ENCODE assay signal across 8 cellular contexts in the genomic region with DNA sequence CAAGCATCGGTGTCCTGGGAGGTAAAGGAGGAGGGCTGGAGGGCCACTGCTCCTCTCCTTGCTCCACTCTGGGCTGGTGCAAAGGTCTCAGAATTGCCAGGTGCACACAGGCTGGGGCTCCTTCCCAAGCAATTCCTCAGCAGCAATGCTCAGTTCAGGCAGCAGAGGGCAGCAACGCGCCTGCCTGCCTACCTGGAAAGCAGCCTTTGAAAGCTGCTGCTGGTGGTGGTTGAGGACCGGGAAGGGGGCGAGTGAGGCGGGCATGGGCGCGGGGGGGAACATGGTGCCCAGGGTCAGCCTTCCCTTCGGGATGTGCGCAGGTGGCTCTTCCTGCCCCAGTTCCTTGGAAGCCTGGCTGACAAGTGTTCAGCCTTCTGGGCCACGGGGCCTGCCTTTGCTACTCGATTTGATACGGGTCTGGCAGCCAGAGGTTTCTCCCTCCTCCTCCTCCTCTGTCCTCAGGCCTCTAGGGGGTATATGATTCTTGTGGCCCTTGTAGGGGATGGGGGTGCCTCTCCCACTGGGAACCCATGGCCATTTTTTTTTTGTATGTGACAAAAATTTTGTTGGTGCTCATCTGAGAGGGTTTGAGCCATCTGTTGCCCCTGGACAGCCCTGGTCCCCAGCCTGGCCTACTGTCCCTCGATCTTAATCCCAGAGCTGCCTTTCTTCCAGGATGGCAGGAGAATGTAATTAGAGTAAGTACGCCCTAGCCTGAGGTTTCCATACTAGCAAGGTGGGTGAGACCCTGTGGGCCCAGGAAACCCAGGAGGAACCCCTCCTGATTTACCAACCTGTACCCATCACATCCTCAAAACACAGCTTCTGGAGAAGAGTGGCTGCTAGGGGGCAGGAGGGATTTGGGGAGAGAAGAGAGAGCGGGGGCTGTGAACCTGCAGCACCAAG. TPM values are rescaled to one million over a fixed set of nuclear protein-coding genes. Genes with fewer than 3 reads are reported as not detected.
DNase-seq lines count a peak whose midpoint lies in the region; ATAC-seq and TF ChIP-seq lines count a peak whose summit lies in the region.

No MANE protein-coding gene starts in this region.

- peak; percentile 51 for ATAC-seq in GM18861 (IDR thresholded peaks at IDR 0.05; ENCODE audit: unreplicated experiment)

- peaks cover 39 to 55% (median 50%) of the 10 kb centered on the region in 4 donors for H3K4me1 ChIP-seq in stomach

- peak overlapping the region; percentile 39 to 74 (median 53) for H3K27ac ChIP-seq in stomach

- H3K36me3 Mint-ChIP-seq in activated T-helper 2 cell treated with anti-CD3 and anti-CD28 coated beads, Interferon-gamma antibody, Interleukin-2, Interleukin-4, amounts not matched to agents 10 μg/mL and 5 μg/mL and 100 μg/mL, durations not matched to agents 14 hours and 24 hours and 36 hours (ENCODE audit: low read depth) = peaks cover 23% of the 10 kb centered on the region
- H3K36me3 Mint-ChIP-seq in neural crest cell (ENCODE audit: low read depth) = no peaks in the 10 kb centered on the region

- TF ChIP-seq POLR2A in stomach (IDR thresholded peaks at IDR 0.05) = no peak

- H3K27ac Mint-ChIP-seq in activated T-helper 2 cell treated with anti-CD3 and anti-CD28 coated beads, Interferon-gamma antibody, Interleukin-2, Interleukin-4, amounts not matched to agents 10 μg/mL and 5 μg/mL and 100 μg/mL, durations not matched to agents 14 hours and 24 hours and 36 hours = peak overlapping the region; percentile 40
- H3K27ac Mint-ChIP-seq in neural crest cell (ENCODE audit: unreplicated experiment) = no peak overlapping the region

- H3K9me3 Mint-ChIP-seq in activated T-helper 2 cell treated with anti-CD3 and anti-CD28 coated beads, Interferon-gamma antibody, Interleukin-2, Interleukin-4, amounts not matched to agents 10 μg/mL and 5 μg/mL and 100 μg/mL, durations not matched to agents 14 hours and 24 hours and 36 hours = no peaks in the 10 kb centered on the region
- H3K9me3 Mint-ChIP-seq in neural crest cell = no peaks in the 10 kb centered on the region

- no peaks in the 10 kb centered on the region for H3K9me3 ChIP-seq in stomach

- no peaks in the 10 kb centered on the region for H3K27me3 ChIP-seq in stomach

- intact Hi-C loops in activated T-helper 2 cell treated with anti-CD3 and anti-CD28 coated beads, Interferon-gamma antibody, Interleukin-2, Interleukin-4, amounts not matched to agents 10 μg/mL and 5 μg/mL and 100 μg/mL, durations not matched to agents 14 hours and 24 hours and 36 hours (cut with micrococcal nuclease) = loop anchor here (2.0 to 5.0 kb wide), 2 partner anchors 105 to 407 kb away; partner anchors contain the start of gene VEGFA
- intact Hi-C loops in stomach (cut with DNase I; ENCODE audit: low total_unique reads) = loop anchor here (5.0 to 10.0 kb wide), 2 partner anchors 97 to 410 kb away; no protein-coding TSS in a partner anchor

- TF ChIP-seq EP300 in stomach (IDR thresholded peaks at IDR 0.05) = no peak

- TF ChIP-seq CTCF in LNCaP clone FGC (IDR thresholded peaks at IDR 0.05; ENCODE audit: control insufficient read depth, extremely low read depth, insufficient read depth) (peak; percentile 95), fibroblast of the aortic adventitia (IDR thresholded peaks at IDR 0.05; ENCODE audit: insufficient read depth, low read length) (peak; percentile 93), neural crest cell (conservative IDR thresholded peaks at IDR 0.05) (peak; percentile 93), stomach (IDR thresholded peaks at IDR 0.05) (peak in 6 of 7 experiments; percentile 25 to 99 (median 96))

- DNase-seq in A172 (ENCODE audit: low spot score) = peak; percentile 68
- no peak for DNase-seq in LNCaP clone FGC (ENCODE audit: low read depth)
- DNase-seq in RKO (ENCODE audit: low spot score) = peak; percentile 51
- peak; percentile 71 for DNase-seq in activated T-helper 2 cell treated with anti-CD3 and anti-CD28 coated beads, Interferon-gamma antibody, Interleukin-2, Interleukin-4, amounts not matched to agents 10 μg/mL and 5 μg/mL and 100 μg/mL, durations not matched to agents 14 hours and 24 hours and 36 hours (ENCODE audit: low spot score)
- peak; percentile 64 for DNase-seq in fibroblast of the aortic adventitia (ENCODE audit: low read depth)
- peak; percentile 95 for DNase-seq in neural crest cell (ENCODE audit: low read depth, low spot score)
- peak; percentile 92 for DNase-seq in stomach

- 10 to 20% (median 13%) methylated on average over 8 to 16 of the region's 16 CpGs for WGBS in stomach, 5 donors

- no peaks in the 10 kb centered on the region for H3K27me3 Mint-ChIP-seq in activated T-helper 2 cell treated with anti-CD3 and anti-CD28 coated beads, Interferon-gamma antibody, Interleukin-2, Interleukin-4, amounts not matched to agents 10 μg/mL and 5 μg/mL and 100 μg/mL, durations not matched to agents 14 hours and 24 hours and 36 hours (ENCODE audit: low read depth)
- peaks cover 15% of the 10 kb centered on the region for H3K27me3 Mint-ChIP-seq in neural crest cell (ENCODE audit: low read depth)

- peaks cover 35% of the 10 kb centered on the region for H3K4me1 Mint-ChIP-seq in activated T-helper 2 cell treated with anti-CD3 and anti-CD28 coated beads, Interferon-gamma antibody, Interleukin-2, Interleukin-4, amounts not matched to agents 10 μg/mL and 5 μg/mL and 100 μg/mL, durations not matched to agents 14 hours and 24 hours and 36 hours (ENCODE audit: low read depth)
- peaks cover 19% of the 10 kb centered on the region for H3K4me1 Mint-ChIP-seq in neural crest cell

- H3K4me3 ChIP-seq in LNCaP clone FGC (ENCODE audit: low read depth, low read length) = no peak overlapping the region; the same call in 1 of the 2 replicates
- no peak overlapping the region for H3K4me3 ChIP-seq in fibroblast of the aortic adventitia (ENCODE audit: low read depth, low read length)
- H3K4me3 ChIP-seq in stomach = no peak overlapping the region

- no peak overlapping the region for H3K4me3 Mint-ChIP-seq in activated T-helper 2 cell treated with anti-CD3 and anti-CD28 coated beads, Interferon-gamma antibody, Interleukin-2, Interleukin-4, amounts not matched to agents 10 μg/mL and 5 μg/mL and 100 μg/mL, durations not matched to agents 14 hours and 24 hours and 36 hours (ENCODE audit: low read depth)
- peak overlapping the region; percentile 75 for H3K4me3 Mint-ChIP-seq in neural crest cell

- peaks cover 13 to 24% (median 23%) of the 10 kb centered on the region in 4 donors for H3K36me3 ChIP-seq in stomach

RNA-seq across cellular contexts. Expression of gene MRPS18A, which starts 20.1 kb away (rescaled TPM):
- 84.5 and 93.4 TPM in 2 replicates for total RNA-seq in A172 (2014; rRNA removed; shearing (Covaris generic))
- 44.8 and 45.1 TPM in 2 replicates for total RNA-seq in activated T-helper 2 cell treated with anti-CD3 and anti-CD28 coated beads, Interferon-gamma antibody, Interleukin-2, Interleukin-4, amounts not matched to agents 10 μg/mL and 5 μg/mL and 100 μg/mL, durations not matched to agents 14 hours and 24 hours and 36 hours
- total RNA-seq in fibroblast of the aortic adventitia (ENCODE audit: low replicate concordance) = 22.6 and 32.4 TPM in 2 replicates
- 49.5 and 50.6 TPM in 2 replicates for total RNA-seq in neural crest cell
- 10 to 100 TPM in 2 of 5 donors, 1 to 10 TPM in 3; 1.7 to 40.2 (median 5.3) TPM for total RNA-seq in stomach
- 100 to 1,000 TPM in 1 of 3 donors, 10 to 100 TPM in 2; 61.2 to 111 (median 66.4) TPM for polyA plus RNA-seq in stomach

RNA-seq across cellular contexts. Expression of gene RSPH9, which starts 22.7 kb away (rescaled TPM):
- total RNA-seq in A172 (2014; rRNA removed; shearing (Covaris generic)) = not detected in 2 replicates
- total RNA-seq in activated T-helper 2 cell treated with anti-CD3 and anti-CD28 coated beads, Interferon-gamma antibody, Interleukin-2, Interleukin-4, amounts not matched to agents 10 μg/mL and 5 μg/mL and 100 μg/mL, durations not matched to agents 14 hours and 24 hours and 36 hours = not detected in 2 replicates
- total RNA-seq in fibroblast of the aortic adventitia (ENCODE audit: low replicate concordance) = 0.18 and 0.57 TPM in 2 replicates
- 0.57 and 0.63 TPM in 2 replicates for total RNA-seq in neural crest cell
- under 1 TPM in 1 of 5 donors, not detected in 4; 0.18 TPM for total RNA-seq in stomach
- polyA plus RNA-seq in stomach = under 1 TPM; 0.28 to 0.92 (median 0.56) TPM

RNA-seq across cellular contexts. Expression of gene MAD2L1BP, which starts 31.9 kb away (rescaled TPM):
- 23.0 and 38.0 TPM in 2 replicates for total RNA-seq in A172 (2014; rRNA removed; shearing (Covaris generic))
- 35.4 and 38.4 TPM in 2 replicates for total RNA-seq in activated T-helper 2 cell treated with anti-CD3 and anti-CD28 coated beads, Interferon-gamma antibody, Interleukin-2, Interleukin-4, amounts not matched to agents 10 μg/mL and 5 μg/mL and 100 μg/mL, durations not matched to agents 14 hours and 24 hours and 36 hours
- total RNA-seq in fibroblast of the aortic adventitia (ENCODE audit: low replicate concordance) = 8.3 and 20.6 TPM in 2 replicates
- total RNA-seq in neural crest cell = 43.2 and 43.5 TPM in 2 replicates
- 100 to 1,000 TPM in 1 of 5 donors, 10 to 100 TPM in 3, 1 to 10 TPM in 1; 7.8 to 282 (median 21.8) TPM for total RNA-seq in stomach
- 10 to 100 TPM; 21.1 to 33.9 (median 23.3) TPM for polyA plus RNA-seq in stomach

RNA-seq across cellular contexts. Expression of gene GTPBP2, which starts 38.4 kb away (rescaled TPM):
- 25.3 and 40.4 TPM in 2 replicates for total RNA-seq in A172 (2014; rRNA removed; shearing (Covaris generic))
- 71.7 and 78.4 TPM in 2 replicates for total RNA-seq in activated T-helper 2 cell treated with anti-CD3 and anti-CD28 coated beads, Interferon-gamma antibody, Interleukin-2, Interleukin-4, amounts not matched to agents 10 μg/mL and 5 μg/mL and 100 μg/mL, durations not matched to agents 14 hours and 24 hours and 36 hours
- 32.5 and 61.2 TPM in 2 replicates for total RNA-seq in fibroblast of the aortic adventitia (ENCODE audit: low replicate concordance)
- 70.0 and 70.6 TPM in 2 replicates for total RNA-seq in neural crest cell
- total RNA-seq in stomach = 10 to 100 TPM; 32.6 to 83.8 (median 66.3) TPM
- 10 to 100 TPM; 26.3 to 48.4 (median 42.3) TPM for polyA plus RNA-seq in stomach
